ENCODE assay signal across 18 cellular contexts in genomic region chr14:74691456-74691855, GRCh38. TPM values are rescaled to one million over a fixed set of nuclear protein-coding genes. Genes with fewer than 3 reads are reported as not detected.
DNase-seq lines count a peak whose midpoint lies in the region; ATAC-seq, FAIRE-seq and TF ChIP-seq lines count a peak whose summit lies in the region.
"Had no signal": no experiment of that assay in that cellular context is flagged by ENCODE, and none has a peak within 500 bp of the region (broad histone marks: within the 10 kb centered on the region; RNA-seq: fewer than 3 reads in every experiment).

No MANE protein-coding gene starts in this region.

- no peak for TF ChIP-seq EP300 in GM12878 (IDR thresholded peaks at IDR 0.05; ENCODE audit: borderline replicate concordance in 1 of 2, control insufficient read depth in 1 of 2, low read depth in 2 of 2, low read length in 2 of 2)

- H4K91ac ChIP-seq in IMR-90 (ENCODE audit: insufficient read depth, low read depth, low read length), result no peak overlapping the region

- no peak overlapping the region for H3K56ac ChIP-seq in IMR-90 (ENCODE audit: extremely low read depth, insufficient read depth, low read length)

- H3K79me1 ChIP-seq in IMR-90 (ENCODE audit: low read depth in 1 of 2, low read length in 2 of 2), result peaks cover 40 to 50% of the 10 kb centered on the region in 2 experiments

- H4K8ac ChIP-seq in IMR-90 (ENCODE audit: low read depth in 2 of 2, low read length in 2 of 2), result no peak overlapping the region

- no peak overlapping the region for H3K18ac ChIP-seq in IMR-90 (ENCODE audit: low read depth, low read length)

- H3K9me3 ChIP-seq in IMR-90 (ENCODE audit: control insufficient read depth, insufficient read depth, low read length) (no peaks in the 10 kb centered on the region), GM12878 (replicated peaks; ENCODE audit: control insufficient read depth, insufficient read depth, low read length) (no peaks in the 10 kb centered on the region), left ventricle myocardium inferior (replicated peaks) (no peaks in the 10 kb centered on the region), skeletal muscle tissue (ENCODE audit: control insufficient read depth in 3 of 3, low read length in 3 of 3) (no peaks in the 10 kb centered on the region)
- H3K9me3 ChIP-seq: BLaER1 treated with 17β-estradiol and CSF1 and Interleukin-3, amounts not matched to agents 10 nM and 100 nM; SJSA1 had no signal

- H3K9ac ChIP-seq in IMR-90 (ENCODE audit: low read depth, low read length) (no peak overlapping the region), GM12878 (ENCODE audit: control insufficient read depth, insufficient read depth, low read length) (no peak overlapping the region), skeletal muscle tissue (ENCODE audit: low read depth in 1 of 3, low read length in 3 of 3) (no peak overlapping the region)
- H3K9ac ChIP-seq: BLaER1 treated with 17β-estradiol and CSF1 and Interleukin-3, amounts not matched to agents 10 nM and 100 nM had no signal

- peaks cover 3% of the 10 kb centered on the region; the same call in 1 of the 2 replicates for H4K20me1 ChIP-seq in IMR-90 (ENCODE audit: insufficient read depth, low read length)
- no peaks in the 10 kb centered on the region for H4K20me1 ChIP-seq in GM12878 (ENCODE audit: control insufficient read depth, insufficient read depth)

- ATAC-seq in IMR-90 (ENCODE audit: low read depth), result no peak
- no peak for ATAC-seq in GM12878
- ATAC-seq in GM18505 (IDR thresholded peaks at IDR 0.05; ENCODE audit: unreplicated experiment), result no peak
- ATAC-seq: CD8-positive, alpha-beta T cell had no signal

- no peak overlapping the region for H3K14ac ChIP-seq in IMR-90 (replicated peaks; ENCODE audit: low read depth, low read length)

- in situ Hi-C loops in IMR-90 (cut with MboI; ENCODE audit: low sequenced_read_pairs) (no loop called here), GM12878 (cut with MboI) (no loop called here)

- H3K79me2 ChIP-seq in GM12878 (ENCODE audit: control insufficient read depth, insufficient read depth, low read length), result no peaks in the 10 kb centered on the region

- H3K4me3 ChIP-seq in IMR-90 (ENCODE audit: insufficient read depth, low read depth, low read length), result no peak overlapping the region
- no peak overlapping the region for H3K4me3 ChIP-seq in GM12878
- H3K4me3 ChIP-seq in left ventricle myocardium inferior, result no peak overlapping the region
- no peak overlapping the region for H3K4me3 ChIP-seq in skeletal muscle tissue (ENCODE audit: low read length in 3 of 3)
- H3K4me3 ChIP-seq: BLaER1 treated with 17β-estradiol and CSF1 and Interleukin-3, amounts not matched to agents 10 nM and 100 nM; PC-9; SJSA1 had no signal

- no peak overlapping the region for H2AFZ ChIP-seq in IMR-90 (replicated peaks; ENCODE audit: low read length, poor library complexity)
- H2AFZ ChIP-seq in GM12878 (ENCODE audit: control insufficient read depth, low read depth, low read length), result no peak overlapping the region
- H2AFZ ChIP-seq: PC-9 had no signal

- H3K36me3 ChIP-seq in IMR-90 (ENCODE audit: control insufficient read depth, insufficient read depth, low read length) (peaks cover 16% of the 10 kb centered on the region), GM12878 (ENCODE audit: control insufficient read depth in 2 of 2, insufficient read depth in 2 of 2, low read length in 1 of 2) (peaks cover 0 to 14% of the 10 kb centered on the region in 2 experiments; a peak in 3 of 4 replicates), left ventricle myocardium inferior (peaks cover 14% of the 10 kb centered on the region), skeletal muscle tissue (ENCODE audit: control insufficient read depth in 3 of 3, insufficient read depth in 3 of 3, low read length in 3 of 3) (peaks cover 0 to 16% (median 14%) of the 10 kb centered on the region in 3 donors)

- BruUV-seq in IMR-90 (replicated peaks; lab: Mats Ljungman, UMichigan), result no TSS peak
- TSS peak; percentile 35 for BruUV-seq in GM12878 (replicated peaks; lab: Mats Ljungman, UMichigan)

- dilution Hi-C loops in IMR-90 (cut with HindIII; ENCODE audit: low sequenced_read_pairs, unreplicated experiment), result no loop called here

- CTCF ChIA-PET in IMR-90 (lab: Yijun Ruan, JAX), result no interaction called here
- CTCF ChIA-PET in GM12878 (lab: Yijun Ruan, JAX), result interaction anchor here (0.9 to 2.5 kb wide), 2 partner anchors 80 to 83 kb away, joined by 3 to 5 read pairs; partner anchors contain the start of gene LTBP2

- H3K4me2 ChIP-seq in IMR-90 (ENCODE audit: low read depth, low read length), result no peak overlapping the region
- no peak overlapping the region for H3K4me2 ChIP-seq in GM12878 (ENCODE audit: control insufficient read depth, insufficient read depth)
- H3K4me2 ChIP-seq: BLaER1 treated with 17β-estradiol and CSF1 and Interleukin-3, amounts not matched to agents 10 nM and 100 nM; PC-9 had no signal

- H4K5ac ChIP-seq in IMR-90 (ENCODE audit: low read depth, low read length), result no peak overlapping the region

- no peak for TF ChIP-seq CTCF in IMR-90 (conservative IDR thresholded peaks at IDR 0.05; ENCODE audit: low read depth, low read length)
- no peak for TF ChIP-seq CTCF in GM12878 (IDR thresholded peaks at IDR 0.05 in 2 of 3, conservative IDR thresholded peaks at IDR 0.05 in 1 of 3; ENCODE audit: control insufficient read depth in 2 of 3, extremely low read depth in 1 of 3, insufficient read depth in 1 of 3, low read depth in 3 of 3, low read length in 3 of 3)
- no peak for TF ChIP-seq CTCF in left ventricle myocardium inferior (IDR thresholded peaks at IDR 0.05; ENCODE audit: borderline replicate concordance)

- no peak overlapping the region for H3K4ac ChIP-seq in IMR-90 (ENCODE audit: low read depth, low read length)

- H3K9me1 ChIP-seq in IMR-90 (ENCODE audit: insufficient read depth, low read length), result peaks cover 11% of the 10 kb centered on the region; the same call in 1 of the 2 replicates

- H3K27me3 ChIP-seq in IMR-90 (ENCODE audit: control insufficient read depth, insufficient read depth, low read length), result no peaks in the 10 kb centered on the region
- no peaks in the 10 kb centered on the region for H3K27me3 ChIP-seq in GM12878 (replicated peaks in 1 of 2; ENCODE audit: control insufficient read depth in 2 of 2, insufficient read depth in 2 of 2, low read length in 1 of 2)
- no peaks in the 10 kb centered on the region for H3K27me3 ChIP-seq in left ventricle myocardium inferior (ENCODE audit: low read depth)
- no peaks in the 10 kb centered on the region for H3K27me3 ChIP-seq in skeletal muscle tissue (ENCODE audit: control insufficient read depth in 3 of 3, insufficient read depth in 3 of 3, low read length in 3 of 3)
- H3K27me3 ChIP-seq: BLaER1 treated with 17β-estradiol and CSF1 and Interleukin-3, amounts not matched to agents 10 nM and 100 nM; SJSA1 had no signal

- H3K27ac ChIP-seq in IMR-90 (ENCODE audit: insufficient read depth, low read length), result no peak overlapping the region
- H3K27ac ChIP-seq in GM12878 (ENCODE audit: control insufficient read depth, insufficient read depth), result no peak overlapping the region
- H3K27ac ChIP-seq in left ventricle myocardium inferior (replicated peaks), result peak overlapping the region; percentile 64
- peak overlapping the region; percentile 36 for H3K27ac ChIP-seq in skeletal muscle tissue (ENCODE audit: low read depth, low read length)
- H3K27ac ChIP-seq: BLaER1 treated with 17β-estradiol and CSF1 and Interleukin-3, amounts not matched to agents 10 nM and 100 nM; PC-9; SJSA1 had no signal

- no peak overlapping the region for H2AK9ac ChIP-seq in IMR-90 (replicated peaks; ENCODE audit: low read depth, low read length, poor library complexity)

- RAD21 ChIA-PET in GM12878 (lab: Charles Lee; ENCODE audit: unreplicated experiment), result interaction anchor here (0.6 kb wide), 1 partner anchor 1593 kb away, joined by 3 read pairs; no protein-coding TSS in a partner anchor

- no peak overlapping the region for H2BK5ac ChIP-seq in IMR-90 (ENCODE audit: low read depth, low read length, poor library complexity, severe bottlenecking)

- no CpG with 5 or more reads among the region's 2 CpGs for WGBS in IMR-90 (ENCODE audit: extremely low coverage in 2 of 2, insufficient read length in 1 of 2), 2 experiments
- WGBS in GM12878 (ENCODE audit: insufficient coverage, insufficient replicate concordance, low lambda C conversion rate, missing lambda C conversion rate), result 98% methylated on average over 2 of the region's 2 CpGs

- SMC1A ChIA-PET in GM12878 (lab: Charles Lee; ENCODE audit: uncharacterized antibody, unreplicated experiment), result no interaction called here

- peaks cover 4% of the 10 kb centered on the region; the same call in 1 of the 2 replicates for H3K4me1 ChIP-seq in IMR-90 (ENCODE audit: control insufficient read depth, insufficient read depth, low read length)
- H3K4me1 ChIP-seq in GM12878 (ENCODE audit: control insufficient read depth, insufficient read depth, low read length), result no peaks in the 10 kb centered on the region
- peaks cover 47% of the 10 kb centered on the region for H3K4me1 ChIP-seq in left ventricle myocardium inferior
- peaks cover 0 to 9% (median 5%) of the 10 kb centered on the region in 3 donors for H3K4me1 ChIP-seq in skeletal muscle tissue (ENCODE audit: control insufficient read depth in 3 of 3, insufficient read depth in 3 of 3, low read length in 3 of 3)
- H3K4me1 ChIP-seq: SJSA1 had no signal

- POLR2A ChIA-PET in IMR-90 (lab: Charles Lee; ENCODE audit: unreplicated experiment), result no interaction called here
- POLR2A ChIA-PET in GM12878 (lab: Charles Lee), result no interaction called here

- no peak for FAIRE-seq in GM12878 (lab: Jason Lieb, UNC)
- FAIRE-seq: GM12892 had no signal

- no peak overlapping the region for H2BK20ac ChIP-seq in IMR-90 (ENCODE audit: low read depth, low read length)

- H2BK120ac ChIP-seq in IMR-90 (ENCODE audit: low read depth, low read length), result no peak overlapping the region

- intact Hi-C loops in IMR-90 (cut with micrococcal nuclease), result no loop called here
- intact Hi-C loops in GM12878 (cut with micrococcal nuclease; ENCODE audit: unreplicated experiment), result no loop called here
- intact Hi-C loops in left ventricle myocardium inferior (cut with micrococcal nuclease), result no loop called here

- H2BK15ac ChIP-seq in IMR-90 (ENCODE audit: low read depth, low read length), result no peak overlapping the region

- TF ChIP-seq POLR2A in IMR-90 (IDR thresholded peaks at IDR 0.05; ENCODE audit: low read depth, low read length), result no peak
- TF ChIP-seq POLR2A in GM12878 (IDR thresholded peaks at IDR 0.05; ENCODE audit: low read depth, low read length), result no peak
- no peak for TF ChIP-seq POLR2A in GM18505 (IDR thresholded peaks at IDR 0.05; ENCODE audit: borderline replicate concordance, extremely low read depth, insufficient read depth, insufficient read length)

- DNase-seq in IMR-90 (no peak), GM12878 (ENCODE audit: low read depth, low spot score) (no peak), left ventricle myocardium inferior (no peak), germinal center (ENCODE audit: low spot score) (no peak), pons (ENCODE audit: low spot score) (no peak)
- no peak for DNase-seq in effector CD8-positive, alpha-beta T cell (lab: John Stamatoyannopoulos, UW)
- DNase-seq: CD8-positive, alpha-beta T cell; KBM-7; NCI-H1417 treated with DMSO at 0.1 percent for 48 hours; NCI-H1930; NCI-H345; NCI-H526; PC-9 had no signal

- H3K23ac ChIP-seq in IMR-90 (ENCODE audit: low read depth, low read length), result no peak overlapping the region

- no peak overlapping the region for H2AK5ac ChIP-seq in IMR-90 (ENCODE audit: low read depth, low read length)

- no peak for TF ChIP-seq RAD21 in IMR-90 (IDR thresholded peaks at IDR 0.05; ENCODE audit: low read length)
- no peak for TF ChIP-seq RAD21 in GM12878 (IDR thresholded peaks at IDR 0.05; ENCODE audit: insufficient read depth, low read depth, low read length)

RNA-seq across cellular contexts. Expression of gene AREL1, which starts 21.4 kb away (rescaled TPM):
- total RNA-seq in IMR-90 (2012; rRNA removed), result 38.3 and 39.3 TPM in 2 replicates
- 30.0 and 34.4 TPM in 2 replicates for polyA plus RNA-seq in IMR-90 (2012; rRNA removed)
- 20.5 and 23.7 TPM in 2 replicates for polyA plus RNA-seq in IMR-90 (2012; cell fraction: cytosol; rRNA removed)
- 51.1 and 52.7 TPM in 2 replicates for polyA plus RNA-seq in IMR-90 (2012; cell fraction: nucleus; rRNA removed; ENCODE audit: low replicate concordance)
- 51.7 and 53.2 TPM in 2 replicates for total RNA-seq in GM12878 (2013; cell fraction: nucleolus; rRNA removed)
- total RNA-seq in GM12878 (2014; rRNA removed), result 32.3 and 33.8 TPM in 2 replicates
- total RNA-seq in GM12878 (2014; rRNA removed; fragmentation: Illumina TruSeq; extraction: Trizol), result 20.1 and 22.5 TPM in 2 replicates
- 33.5 and 38.7 TPM in 2 replicates for total RNA-seq in GM12878 (2021)
- 11.8 TPM for polyA plus RNA-seq in GM12878 (2011; ENCODE audit: low read depth)
- 29.3 and 40.4 TPM in 2 replicates for polyA plus RNA-seq in GM12878 (2011; rRNA removed)
- 57.5 and 59.5 TPM in 2 replicates for polyA plus RNA-seq in GM12878 (2011; cell fraction: cytosol; rRNA removed)
- 75.3 and 97.8 TPM in 2 replicates for polyA plus RNA-seq in GM12878 (2011; cell fraction: nucleus; rRNA removed)
- polyA plus RNA-seq in GM12878 (2012), result 11.7 and 16.6 TPM in 2 replicates
- 30.1 and 35.7 TPM in 2 replicates for polyA plus RNA-seq in GM12878 (2014; fragmentation: Illumina TruSeq; extraction: Trizol)
- 1 to 10 TPM; 6.2 to 7.3 TPM for polyA plus RNA-seq in GM12878 (2014; fragmentation: Nextera tagmentation; extraction: Ambion mirVana)
- polyA plus RNA-seq in GM12878 (2014; rRNA removed), result 24.2 and 27.3 TPM in 2 replicates
- 10 to 100 TPM; 14.8 to 19.7 TPM for polyA plus RNA-seq in GM12878 (2016; fragmentation: Nextera tagmentation; extraction: Ambion mirVana)
- 94.4 and 101 TPM in 2 replicates for polyA minus RNA-seq in GM12878 (2011; rRNA and poly(A)+ RNA removed)
- polyA minus RNA-seq in GM12878 (2011; cell fraction: cytosol; rRNA and poly(A)+ RNA removed), result 11.2 and 22.1 TPM in 2 replicates
- 42.1 and 69.8 TPM in 2 replicates for polyA minus RNA-seq in GM12878 (2011; cell fraction: nucleus; rRNA and poly(A)+ RNA removed)
- 23.7 TPM for total RNA-seq in left ventricle myocardium inferior
- total RNA-seq in skeletal muscle tissue, result 21.9 TPM

RNA-seq across cellular contexts. Expression of gene FCF1, which starts 21.5 kb away (rescaled TPM):
- total RNA-seq in IMR-90 (2012; rRNA removed), result 37.1 and 39.7 TPM in 2 replicates
- 33.3 and 45.5 TPM in 2 replicates for polyA plus RNA-seq in IMR-90 (2012; rRNA removed)
- polyA plus RNA-seq in IMR-90 (2012; cell fraction: cytosol; rRNA removed), result 3.9 and 9.4 TPM in 2 replicates
- 1.9 and 19.2 TPM in 2 replicates for polyA plus RNA-seq in IMR-90 (2012; cell fraction: nucleus; rRNA removed; ENCODE audit: low replicate concordance)
- 39.2 and 40.0 TPM in 2 replicates for total RNA-seq in GM12878 (2013; cell fraction: nucleolus; rRNA removed)
- total RNA-seq in GM12878 (2014; rRNA removed), result 14.5 and 17.7 TPM in 2 replicates
- 43.1 and 43.9 TPM in 2 replicates for total RNA-seq in GM12878 (2014; rRNA removed; fragmentation: Illumina TruSeq; extraction: Trizol)
- total RNA-seq in GM12878 (2021), result 37.1 and 39.8 TPM in 2 replicates
- polyA plus RNA-seq in GM12878 (2011; ENCODE audit: low read depth), result 22.7 TPM
- polyA plus RNA-seq in GM12878 (2011; rRNA removed), result 55.5 and 78.4 TPM in 2 replicates
- 21.8 and 41.5 TPM in 2 replicates for polyA plus RNA-seq in GM12878 (2011; cell fraction: cytosol; rRNA removed)
- 17.6 and 18.2 TPM in 2 replicates for polyA plus RNA-seq in GM12878 (2011; cell fraction: nucleus; rRNA removed)
- 25.4 and 28.4 TPM in 2 replicates for polyA plus RNA-seq in GM12878 (2012)
- polyA plus RNA-seq in GM12878 (2014; fragmentation: Illumina TruSeq; extraction: Trizol), result 88.7 and 136 TPM in 2 replicates
- 1 to 10 TPM; 6.2 to 9.7 TPM for polyA plus RNA-seq in GM12878 (2014; fragmentation: Nextera tagmentation; extraction: Ambion mirVana)
- polyA plus RNA-seq in GM12878 (2014; rRNA removed), result 33.8 and 35.2 TPM in 2 replicates
- polyA plus RNA-seq in GM12878 (2016; fragmentation: Nextera tagmentation; extraction: Ambion mirVana), result 10 to 100 TPM; 21.0 to 23.2 TPM
- polyA minus RNA-seq in GM12878 (2011; rRNA and poly(A)+ RNA removed), result 38.7 and 80.0 TPM in 2 replicates
- 13.9 and 26.2 TPM in 2 replicates for polyA minus RNA-seq in GM12878 (2011; cell fraction: cytosol; rRNA and poly(A)+ RNA removed)
- 10.0 and 13.0 TPM in 2 replicates for polyA minus RNA-seq in GM12878 (2011; cell fraction: nucleus; rRNA and poly(A)+ RNA removed)
- 42.7 TPM for total RNA-seq in left ventricle myocardium inferior
- 15.1 TPM for total RNA-seq in skeletal muscle tissue

Comparison
In these comparisons a context has a peak if more than half of its experiments do, and no peak if none do; other contexts are left out.
1. H3K27ac ChIP-seq: peak in left ventricle myocardium inferior (single experiment) and skeletal muscle tissue (single experiment); none in IMR-90 (single experiment) and GM12878 (single experiment).